Comparison of ENCODE assay signal across 13 cellular contexts in the genomic region with DNA sequence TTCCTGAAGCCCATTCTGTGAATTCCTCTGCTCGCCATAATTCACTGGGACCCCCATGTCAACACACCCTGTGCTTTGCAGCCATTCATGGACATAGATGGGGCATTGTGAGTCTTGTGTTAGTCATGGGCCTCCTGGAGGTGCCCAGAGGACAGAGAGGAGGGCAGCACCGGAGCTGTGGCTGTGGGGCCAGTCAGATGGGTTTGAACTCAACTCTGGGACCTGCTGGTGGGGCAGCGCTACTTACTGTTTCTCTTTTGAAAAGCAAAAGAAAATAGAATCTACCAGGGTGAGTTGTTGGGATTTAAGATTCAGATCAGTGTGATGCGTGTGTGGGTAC. TPM values are rescaled to one million over a fixed set of nuclear protein-coding genes. Genes with fewer than 3 reads are reported as not detected.
DNase-seq lines count a peak whose midpoint lies in the region; ATAC-seq, FAIRE-seq and TF ChIP-seq lines count a peak whose summit lies in the region.
"Had no signal": no experiment of that assay in that cellular context is flagged by ENCODE, and none has a peak within 500 bp of the region (broad histone marks: within the 10 kb centered on the region; RNA-seq: fewer than 3 reads in every experiment).

No MANE protein-coding gene starts in this region.

- peaks cover 3% of the 10 kb centered on the region for H3K9me3 Mint-ChIP-seq in stimulated activated memory B cell treated with anti-CD40 and anti-IgM and Interleukin-4, amounts not matched to agents 10 μg/mL and 1 μg/mL and 100 μg/mL, for 72 hours
- H3K9me3 Mint-ChIP-seq: CD4-positive, alpha-beta T cell had no signal

- H3K4me1 ChIP-seq in H1 (replicated peaks in 1 of 4; ENCODE audit: control insufficient read depth in 3 of 4, insufficient read depth in 4 of 4, low read length in 3 of 4) (peaks cover 0 to 3% (median 1%) of the 10 kb centered on the region in 4 experiments; a peak in 1 of 7 replicates), foreskin keratinocyte (no peaks in the 10 kb centered on the region)

- no peak overlapping the region for H4K5ac ChIP-seq in H1 (ENCODE audit: insufficient read length, low read depth, low read length)

- no peak for TF ChIP-seq EP300 in H1 (IDR thresholded peaks at IDR 0.05; ENCODE audit: borderline replicate concordance in 1 of 2, low read depth in 2 of 2, low read length in 2 of 2)

- no peak overlapping the region for H4K91ac ChIP-seq in H1 (replicated peaks; ENCODE audit: insufficient read length, low read length)

- H2AFZ ChIP-seq in H1 (ENCODE audit: low read length), result no peak overlapping the region

- H3K4me1 Mint-ChIP-seq in stimulated activated memory B cell treated with anti-CD40 and anti-IgM and Interleukin-4, amounts not matched to agents 10 μg/mL and 1 μg/mL and 100 μg/mL, for 72 hours, result peaks cover 18% of the 10 kb centered on the region

- H3K27me3 ChIP-seq in H1 (replicated peaks in 1 of 4; ENCODE audit: control insufficient read depth in 3 of 4, extremely low read depth in 1 of 4, insufficient read depth in 3 of 4, low read length in 3 of 4) (no peaks in the 10 kb centered on the region), foreskin keratinocyte (peaks cover 2% of the 10 kb centered on the region)

- H3K27ac ChIP-seq in RWPE1 (peak overlapping the region; percentile 83), H1 (ENCODE audit: low read depth, low read length) (no peak overlapping the region), foreskin keratinocyte (no peak overlapping the region)

- H3K4ac ChIP-seq in H1 (replicated peaks; ENCODE audit: insufficient read length, low read depth, low read length), result no peak overlapping the region

- no peak overlapping the region for H2BK20ac ChIP-seq in H1 (ENCODE audit: low read length)

- no peaks in the 10 kb centered on the region for H3K79me1 ChIP-seq in H1 (ENCODE audit: low read depth, low read length)

- H2BK15ac ChIP-seq in H1 (ENCODE audit: low read length), result no peak overlapping the region

- H2BK120ac ChIP-seq in H1 (replicated peaks; ENCODE audit: low read depth, low read length), result no peak overlapping the region

- no peak overlapping the region for H3K9ac ChIP-seq in H1 (replicated peaks in 1 of 4; ENCODE audit: extremely low read depth in 1 of 4, low read depth in 3 of 4, low read length in 3 of 4)

- H3K56ac ChIP-seq in H1 (replicated peaks; ENCODE audit: insufficient read length, low read depth, low read length), result peak overlapping the region; percentile 23

- H3K4me3 Mint-ChIP-seq in stimulated activated memory B cell treated with anti-CD40 and anti-IgM and Interleukin-4, amounts not matched to agents 10 μg/mL and 1 μg/mL and 100 μg/mL, for 72 hours, result no peak overlapping the region
- H3K4me3 Mint-ChIP-seq: CD4-positive, alpha-beta T cell had no signal

- FAIRE-seq in H1 (lab: Jason Lieb, UNC), result no peak

- no peak overlapping the region for H3K23ac ChIP-seq in H1 (ENCODE audit: insufficient read length)

- POLR2A ChIA-PET in RWPE1 (lab: Yijun Ruan, JAX; ENCODE audit: low non-redundant PET) (no interaction called here), H1 (lab: Charles Lee; ENCODE audit: partially characterized antibody) (interaction anchor here (0.5 to 0.9 kb wide), 2 partner anchors 34 to 113 kb away, joined by 3 read pairs; no protein-coding TSS in a partner anchor)

- H3K9me3 ChIP-seq in H1 (ENCODE audit: insufficient read depth in 2 of 2, low read depth in 1 of 2, low read length in 1 of 2), result peaks cover 0 to 3% of the 10 kb centered on the region in 2 experiments; a peak in 1 of 4 replicates

- TF ChIP-seq POLR2A in H1 (IDR thresholded peaks at IDR 0.05; ENCODE audit: control extremely low read depth in 1 of 2, low read depth in 2 of 2, low read length in 2 of 2), result no peak

- H3K36me3 ChIP-seq in H1 (ENCODE audit: control insufficient read depth in 2 of 4, insufficient read depth in 4 of 4, low read length in 3 of 4), result no peaks in the 10 kb centered on the region

- TF ChIP-seq CTCF in RWPE1 (conservative IDR thresholded peaks at IDR 0.05; ENCODE audit: low read depth) (no peak), H1 (IDR thresholded peaks at IDR 0.05; ENCODE audit: control extremely low read depth in 1 of 3, insufficient read depth in 1 of 3, low read depth in 1 of 3, low read length in 3 of 3) (no peak), foreskin keratinocyte (conservative IDR thresholded peaks at IDR 0.05) (no peak)

- H2AK5ac ChIP-seq in H1 (ENCODE audit: low read depth, low read length), result no peak overlapping the region

- CTCF ChIA-PET in RWPE1 (lab: Yijun Ruan, JAX) (interaction anchor here (0.5 to 1.5 kb wide), 8 partner anchors 10 to 401 kb away, joined by 3 to 5 read pairs (median 3); a partner anchor contains a TSS), H1 (lab: Charles Lee; ENCODE audit: partially characterized antibody) (interaction anchor here (0.7 to 9.7 kb wide), 35 partner anchors 8 to 171 kb away, joined by 3 to 99 read pairs (median 5); a partner anchor contains a TSS)

- H3K27ac Mint-ChIP-seq in stimulated activated memory B cell treated with anti-CD40 and anti-IgM and Interleukin-4, amounts not matched to agents 10 μg/mL and 1 μg/mL and 100 μg/mL, for 72 hours, result peak overlapping the region; percentile 73
- H3K27ac Mint-ChIP-seq: CD4-positive, alpha-beta T cell had no signal

- H3K27me3 Mint-ChIP-seq in stimulated activated memory B cell treated with anti-CD40 and anti-IgM and Interleukin-4, amounts not matched to agents 10 μg/mL and 1 μg/mL and 100 μg/mL, for 72 hours, result peaks cover 73% of the 10 kb centered on the region

- no peak for ATAC-seq in stimulated activated memory B cell treated with anti-CD40 and anti-IgM and Interleukin-4, amounts not matched to agents 10 μg/mL and 1 μg/mL and 100 μg/mL, for 72 hours
- no peak for ATAC-seq in foreskin keratinocyte

- no peaks in the 10 kb centered on the region for H4K20me1 ChIP-seq in H1 (replicated peaks in 1 of 2; ENCODE audit: control insufficient read depth in 1 of 2, insufficient read depth in 2 of 2, low read length in 2 of 2)

- H2BK5ac ChIP-seq in H1 (ENCODE audit: low read depth, low read length), result no peak overlapping the region

- DNase-seq in activated effector memory CD4-positive, alpha-beta T cell treated with anti-CD3 and anti-CD28 coated beads, Interleukin-2, amount 50 U/mL, for 16 hours, result peak; percentile 54
- no peak for DNase-seq in activated effector memory CD4-positive, alpha-beta T cell treated with Interleukin-2 at 50 U/mL for 16 hours
- DNase-seq in RWPE1 (ENCODE audit: low spot score) (no peak), H1 (ENCODE audit: low read depth in 1 of 2, low spot score in 2 of 2) (no peak), foreskin keratinocyte (no peak), dedifferentiated amniotic fluid mesenchymal stem cell (ENCODE audit: extremely low spot score) (no peak), mucosa of gallbladder (ENCODE audit: low spot score) (no peak)
- DNase-seq: DMS79 treated with DMSO at 0.1 percent for 48 hours, GDM1, NCI-H1092, NCI-H187 had no signal

- no peak for TF ChIP-seq RAD21 in H1 (IDR thresholded peaks at IDR 0.05 in 1 of 2, conservative IDR thresholded peaks at IDR 0.05 in 1 of 2; ENCODE audit: low read depth in 2 of 2, low read length in 2 of 2)

- no peak overlapping the region for H3K4me2 ChIP-seq in H1 (ENCODE audit: insufficient read depth in 1 of 2, low read depth in 2 of 2, low read length in 2 of 2)

- 71% methylated on average over 4 of the region's 4 CpGs; no CpG with 5 or more reads in 1 of the 2 experiments for WGBS in H1 (ENCODE audit: extremely low coverage in 1 of 2, insufficient coverage in 1 of 2, insufficient read length in 1 of 2, insufficient replicate concordance in 2 of 2, low coverage in 1 of 2, low lambda C conversion rate in 2 of 2, missing lambda C conversion rate in 1 of 2), 2 experiments

- no peak overlapping the region for H3K4me3 ChIP-seq in H1 (ENCODE audit: extremely low read depth in 1 of 4, insufficient read depth in 2 of 4, low read depth in 3 of 4, low read length in 4 of 4)

- no peak overlapping the region for H3K14ac ChIP-seq in H1 (ENCODE audit: insufficient read length)

- H3K79me2 ChIP-seq in H1 (ENCODE audit: control insufficient read depth in 1 of 2, insufficient read depth in 2 of 2, low read length in 2 of 2), result no peaks in the 10 kb centered on the region

- H2BK12ac ChIP-seq in H1 (ENCODE audit: low read depth, low read length), result no peak overlapping the region

- H4K8ac ChIP-seq in H1 (ENCODE audit: extremely low read depth, insufficient read depth, low read length), result no peak overlapping the region

- H3K18ac ChIP-seq in H1 (ENCODE audit: extremely low read depth, low read length), result no peak overlapping the region

- peaks cover 4% of the 10 kb centered on the region; the same call in 1 of the 2 replicates for H3K23me2 ChIP-seq in H1 (ENCODE audit: low read depth, low read length)

- H3K36me3 Mint-ChIP-seq in stimulated activated memory B cell treated with anti-CD40 and anti-IgM and Interleukin-4, amounts not matched to agents 10 μg/mL and 1 μg/mL and 100 μg/mL, for 72 hours, result peaks cover 83% of the 10 kb centered on the region

RNA-seq across cellular contexts. Expression of a gene that starts 11.3 kb away (rescaled TPM):
- total RNA-seq in H1 (2021; fragmentation: NEBNext Ultra II Directional; extraction: Animal tissue kit (Norgen Biotek cat#: 25700)), result 27.5 and 30.0 TPM in 2 replicates
- polyA plus RNA-seq in H1 (2011; rRNA removed), result 14.4 and 19.5 TPM in 2 replicates
- polyA plus RNA-seq in H1 (2011; cell fraction: cytosol; rRNA removed), result 17.3 TPM
- 38.7 TPM for polyA plus RNA-seq in H1 (2011; cell fraction: nucleus; rRNA removed)
- polyA plus RNA-seq in H1 (2012, experiment 1 of 2), result 24.9 to 34.9 TPM (median 31.8 TPM) in 4 replicates
- polyA plus RNA-seq in H1 (2012, experiment 2 of 2), result 19.3 TPM
- 16.3 TPM for polyA plus RNA-seq in H1 (2013, experiment 1 of 2)
- polyA plus RNA-seq in H1 (2013, experiment 2 of 2), result 14.9 TPM
- polyA minus RNA-seq in H1 (2011; rRNA and poly(A)+ RNA removed), result 16.7 and 19.2 TPM in 2 replicates
- polyA minus RNA-seq in H1 (2011; cell fraction: cytosol; rRNA and poly(A)+ RNA removed), result 12.9 TPM
- polyA minus RNA-seq in H1 (2011; cell fraction: nucleus; rRNA and poly(A)+ RNA removed), result 14.7 TPM
- 22.0 and 23.1 TPM in 2 replicates for total RNA-seq in foreskin keratinocyte
- polyA plus RNA-seq in foreskin keratinocyte, result 15.3 and 16.1 TPM in 2 replicates
- total RNA-seq in mucosa of gallbladder, result 71.6 TPM
